2 cellular contexts compared by ENCODE assay signal in the genomic region with DNA sequence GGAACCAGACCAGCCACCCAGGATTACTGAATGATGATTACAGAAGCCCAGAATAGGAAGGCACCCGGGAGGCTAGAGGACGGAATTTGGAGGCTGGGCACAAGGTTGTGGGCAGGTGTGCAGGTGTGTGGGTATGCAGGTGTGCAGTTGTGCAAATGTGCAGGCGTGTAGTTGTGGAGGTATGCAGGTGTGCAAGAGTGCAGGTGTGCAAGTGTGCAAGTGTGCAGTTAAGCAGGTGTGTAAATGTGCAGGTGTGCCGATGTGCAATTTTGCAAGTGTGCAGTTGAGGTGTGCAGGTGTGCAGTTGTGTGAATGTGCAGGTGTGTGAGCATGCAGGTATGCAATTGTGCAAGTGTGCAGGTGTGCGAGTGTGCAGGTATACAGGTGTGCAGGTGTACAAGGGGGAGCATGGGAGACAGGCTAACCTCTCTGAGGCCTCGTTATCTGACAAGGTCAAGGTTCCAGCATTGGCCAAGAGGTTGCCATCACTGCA.
TF ChIP-seq lines count a peak whose summit lies in the region.

No MANE protein-coding gene starts in this region.

TF ChIP-seq in H1, 55 proteins besides CTCF, POLR2A, EP300 and RAD21 (continued from another document):
- TF ChIP-seq, protein P1, sequence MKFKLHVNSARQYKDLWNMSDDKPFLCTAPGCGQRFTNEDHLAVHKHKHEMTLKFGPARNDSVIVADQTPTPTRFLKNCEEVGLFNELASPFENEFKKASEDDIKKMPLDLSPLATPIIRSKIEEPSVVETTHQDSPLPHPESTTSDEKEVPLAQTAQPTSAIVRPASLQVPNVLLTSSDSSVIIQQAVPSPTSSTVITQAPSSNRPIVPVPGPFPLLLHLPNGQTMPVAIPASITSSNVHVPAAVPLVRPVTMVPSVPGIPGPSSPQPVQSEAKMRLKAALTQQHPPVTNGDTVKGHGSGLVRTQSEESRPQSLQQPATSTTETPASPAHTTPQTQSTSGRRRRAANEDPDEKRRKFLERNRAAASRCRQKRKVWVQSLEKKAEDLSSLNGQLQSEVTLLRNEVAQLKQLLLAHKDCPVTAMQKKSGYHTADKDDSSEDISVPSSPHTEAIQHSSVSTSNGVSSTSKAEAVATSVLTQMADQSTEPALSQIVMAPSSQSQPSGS (IDR thresholded peaks at IDR 0.05; ENCODE audit: low read length), result no peak
- TF ChIP-seq, protein P2, sequence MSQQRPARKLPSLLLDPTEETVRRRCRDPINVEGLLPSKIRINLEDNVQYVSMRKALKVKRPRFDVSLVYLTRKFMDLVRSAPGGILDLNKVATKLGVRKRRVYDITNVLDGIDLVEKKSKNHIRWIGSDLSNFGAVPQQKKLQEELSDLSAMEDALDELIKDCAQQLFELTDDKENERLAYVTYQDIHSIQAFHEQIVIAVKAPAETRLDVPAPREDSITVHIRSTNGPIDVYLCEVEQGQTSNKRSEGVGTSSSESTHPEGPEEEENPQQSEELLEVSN (IDR thresholded peaks at IDR 0.05), result no peak
- TF ChIP-seq RFX5 (IDR thresholded peaks at IDR 0.05; ENCODE audit: borderline replicate concordance, low read depth, low read length) (no peak), ASH2L (IDR thresholded peaks at IDR 0.05; ENCODE audit: low read length) (no peak), KDM1A (IDR thresholded peaks at IDR 0.05; ENCODE audit: borderline replicate concordance, low read length) (no peak), RBBP5 (IDR thresholded peaks at IDR 0.05; ENCODE audit: borderline replicate concordance, low read depth, low read length) (no peak), SIX5 (IDR thresholded peaks at IDR 0.05; ENCODE audit: low read depth, low read length) (no peak), YY1 (IDR thresholded peaks at IDR 0.05; ENCODE audit: low read depth, low read length) (no peak), KDM4A (IDR thresholded peaks at IDR 0.05; ENCODE audit: low read depth, low read length, severe bottlenecking) (no peak), FOSL1 (IDR thresholded peaks at IDR 0.05; ENCODE audit: insufficient read depth, low read depth, low read length) (no peak), CTBP2 (IDR thresholded peaks at IDR 0.05; ENCODE audit: borderline replicate concordance, insufficient read depth, insufficient read length, low read length) (no peak), SP4 (IDR thresholded peaks at IDR 0.05; ENCODE audit: low read length) (no peak), SIN3A (conservative IDR thresholded peaks at IDR 0.05 in 1 of 2, IDR thresholded peaks at IDR 0.05 in 1 of 2; ENCODE audit: low read depth in 1 of 2, low read length in 2 of 2) (no peak), KDM5A (IDR thresholded peaks at IDR 0.05; ENCODE audit: low read length) (no peak), SAP30 (IDR thresholded peaks at IDR 0.05; ENCODE audit: insufficient read depth, insufficient replicate concordance, low read length) (no peak), SP2 (IDR thresholded peaks at IDR 0.05; ENCODE audit: low read length) (no peak), POLR2AphosphoS5 (IDR thresholded peaks at IDR 0.05; ENCODE audit: low read depth, low read length) (no peak), JUND (IDR thresholded peaks at IDR 0.05; ENCODE audit: low read length) (no peak)
- TF ChIP-seq, protein P3, sequence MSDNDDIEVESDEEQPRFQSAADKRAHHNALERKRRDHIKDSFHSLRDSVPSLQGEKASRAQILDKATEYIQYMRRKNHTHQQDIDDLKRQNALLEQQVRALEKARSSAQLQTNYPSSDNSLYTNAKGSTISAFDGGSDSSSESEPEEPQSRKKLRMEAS (IDR thresholded peaks at IDR 0.05), result no peak

TF ChIP-seq in HEK293T, 16 proteins besides CTCF, POLR2A, EP300 and RAD21 (continued from another document):
- no peak for TF ChIP-seq SUZ12 (IDR thresholded peaks at IDR 0.05)
- TF ChIP-seq ELF4 (IDR thresholded peaks at IDR 0.05), result no peak
- no peak for TF ChIP-seq CTBP1 (IDR thresholded peaks at IDR 0.05; ENCODE audit: borderline replicate concordance)
- no peak for TF ChIP-seq ARNT (IDR thresholded peaks at IDR 0.05)
- TF ChIP-seq FOXK2 (IDR thresholded peaks at IDR 0.05), result no peak
- no peak for TF ChIP-seq SP1 (IDR thresholded peaks at IDR 0.05)
- TF ChIP-seq NFRKB (IDR thresholded peaks at IDR 0.05), result no peak
- no peak for TF ChIP-seq FOXA1 (IDR thresholded peaks at IDR 0.05)
